8 cellular contexts compared by ENCODE assay signal in genomic region chr18:3250237-3251107, GRCh38. TPM values are rescaled to one million over a fixed set of nuclear protein-coding genes. Genes with fewer than 3 reads are reported as not detected.
DNase-seq lines count a peak whose midpoint lies in the region; ATAC-seq and TF ChIP-seq lines count a peak whose summit lies in the region.

No MANE protein-coding gene starts in this region.

- 22% methylated on average over 6 of the region's 6 CpGs for WGBS in right cardiac atrium
- WGBS in transverse colon (ENCODE audit: low coverage in 1 of 2), 2 donors: 30 to 36% methylated on average over 5 to 6 of the region's 6 CpGs

- CTCF ChIA-PET in activated naive CD4-positive, alpha-beta T cell treated with anti-CD3 and anti-CD28 coated beads, Interleukin-2, amount 10 ng/mL, durations not matched to agents 7 days and 5 days (lab: Charles Lee): interaction anchor here (1.0 to 1.4 kb wide), 3 partner anchors 187 to 256 kb away, joined by 3 to 4 read pairs (median 3); no protein-coding TSS in a partner anchor
- CTCF ChIA-PET in activated CD8-positive, alpha-beta T cell treated with anti-CD3 and anti-CD28 coated beads, Interleukin-2, amount 10 ng/mL, durations not matched to agents 7 days and 5 days (lab: Charles Lee): interaction anchor here (0.8 to 2.8 kb wide), 8 partner anchors 10 to 416 kb away, joined by 3 to 18 read pairs (median 4); partner anchors contain the start of gene MYL12B

- H3K4me3 ChIP-seq in right cardiac atrium (ENCODE audit: low read length) (peak overlapping the region; percentile 86), transverse colon (peak overlapping the region in 1 of 4 donors; percentile 81)

- H3K27me3 ChIP-seq in right cardiac atrium (ENCODE audit: control insufficient read depth, insufficient read depth): no peaks in the 10 kb centered on the region
- no peaks in the 10 kb centered on the region for H3K27me3 ChIP-seq in transverse colon

- H3K9me3 Mint-ChIP-seq in activated naive CD4-positive, alpha-beta T cell treated with anti-CD3 and anti-CD28 coated beads, Interleukin-2, amount 10 ng/mL, durations not matched to agents 7 days and 5 days: no peaks in the 10 kb centered on the region
- no peaks in the 10 kb centered on the region for H3K9me3 Mint-ChIP-seq in activated CD8-positive, alpha-beta T cell treated with anti-CD3 and anti-CD28 coated beads, Interleukin-2, amount 10 ng/mL, durations not matched to agents 7 days and 5 days (ENCODE audit: insufficient read depth)

- no peak for TF ChIP-seq CTCF in transverse colon (IDR thresholded peaks at IDR 0.05)

- peaks cover 53% of the 10 kb centered on the region for H3K4me1 Mint-ChIP-seq in activated naive CD4-positive, alpha-beta T cell treated with anti-CD3 and anti-CD28 coated beads, Interleukin-2, amount 10 ng/mL, durations not matched to agents 7 days and 5 days
- H3K4me1 Mint-ChIP-seq in activated CD8-positive, alpha-beta T cell treated with anti-CD3 and anti-CD28 coated beads, Interleukin-2, amount 10 ng/mL, durations not matched to agents 7 days and 5 days (ENCODE audit: low read depth): peaks cover 52% of the 10 kb centered on the region

- POLR2A ChIA-PET in activated CD8-positive, alpha-beta T cell treated with anti-CD3 and anti-CD28 coated beads, Interleukin-2, amount 10 ng/mL, durations not matched to agents 7 days and 5 days (lab: Charles Lee): interaction anchor here (0.6 to 8.3 kb wide), 10 partner anchors 11 to 614 kb away, joined by 3 to 218 read pairs (median 4); partner anchors contain the start of genes MYL12B and SMCHD1

- in situ Hi-C loops in transverse colon (cut with MboI; ENCODE audit: low pct_ligation_motif_present in 1 of 4, low pct_unique_long_range_greater_than_20kb in 1 of 4, low sequenced_read_pairs in 3 of 4): no loop called here

- H3K36me3 Mint-ChIP-seq in activated naive CD4-positive, alpha-beta T cell treated with anti-CD3 and anti-CD28 coated beads, Interleukin-2, amount 10 ng/mL, durations not matched to agents 7 days and 5 days: peaks cover 56% of the 10 kb centered on the region
- peaks cover 70% of the 10 kb centered on the region for H3K36me3 Mint-ChIP-seq in activated CD8-positive, alpha-beta T cell treated with anti-CD3 and anti-CD28 coated beads, Interleukin-2, amount 10 ng/mL, durations not matched to agents 7 days and 5 days (ENCODE audit: low read depth)

- peaks cover 0 to 35% (median 13%) of the 10 kb centered on the region in 4 donors for H3K36me3 ChIP-seq in transverse colon

- DNase-seq in activated naive CD4-positive, alpha-beta T cell treated with anti-CD3 and anti-CD28 coated beads, Interleukin-2, amount 10 ng/mL, durations not matched to agents 7 days and 5 days: no peak
- DNase-seq in activated naive CD4-positive, alpha-beta T cell treated with Interleukin-2 at 50 U/mL for 16 hours: no peak
- DNase-seq in activated CD8-positive, alpha-beta T cell treated with anti-CD3 and anti-CD28 coated beads, Interleukin-2, amount 10 ng/mL, durations not matched to agents 7 days and 5 days: no peak
- DNase-seq in right cardiac atrium (no peak), transverse colon (no peak), DMS114 treated with DMSO at 0.1 percent for 48 hours (lab: John Stamatoyannopoulos, UW; ENCODE audit: unreplicated experiment) (no peak)
- DNase-seq in activated CD4-positive, alpha-beta T cell treated with anti-CD3 and anti-CD28 coated beads, Interleukin-2, amount 50 U/mL, for 48 hours: no peak

- intact Hi-C loops in right cardiac atrium (cut with DNase I) (no loop called here), transverse colon (cut with DNase I; ENCODE audit: low total_unique reads) (no loop called here)

- peaks cover 4% of the 10 kb centered on the region for H3K4me1 ChIP-seq in right cardiac atrium (ENCODE audit: control insufficient read depth, insufficient read depth, low read length)
- H3K4me1 ChIP-seq in transverse colon: peaks cover 13 to 69% (median 29%) of the 10 kb centered on the region in 4 donors

- no peak for TF ChIP-seq POLR2A in transverse colon (IDR thresholded peaks at IDR 0.05)

- no peak for TF ChIP-seq EP300 in transverse colon (IDR thresholded peaks at IDR 0.05; ENCODE audit: low read depth)

- H3K9me3 ChIP-seq in right cardiac atrium (ENCODE audit: control insufficient read depth, low read length) (no peaks in the 10 kb centered on the region), transverse colon (no peaks in the 10 kb centered on the region)

- H3K27me3 Mint-ChIP-seq in activated naive CD4-positive, alpha-beta T cell treated with anti-CD3 and anti-CD28 coated beads, Interleukin-2, amount 10 ng/mL, durations not matched to agents 7 days and 5 days: peaks cover 7% of the 10 kb centered on the region
- H3K27me3 Mint-ChIP-seq in activated CD8-positive, alpha-beta T cell treated with anti-CD3 and anti-CD28 coated beads, Interleukin-2, amount 10 ng/mL, durations not matched to agents 7 days and 5 days (ENCODE audit: low read depth): no peaks in the 10 kb centered on the region

- ATAC-seq in activated CD8-positive, alpha-beta T cell treated with anti-CD3 and anti-CD28 coated beads, Interleukin-2, amount 10 ng/mL, durations not matched to agents 7 days and 5 days: no peak
- no peak for ATAC-seq in right cardiac atrium
- ATAC-seq in GM21825 (IDR thresholded peaks at IDR 0.05; ENCODE audit: unreplicated experiment): no peak

- H3K27ac ChIP-seq in right cardiac atrium (ENCODE audit: low read length) (peak overlapping the region; percentile 47), transverse colon (peak overlapping the region; percentile 98 to 100 (median 99))

- H3K4me3 Mint-ChIP-seq in activated naive CD4-positive, alpha-beta T cell treated with anti-CD3 and anti-CD28 coated beads, Interleukin-2, amount 10 ng/mL, durations not matched to agents 7 days and 5 days: peak overlapping the region; percentile 88
- H3K4me3 Mint-ChIP-seq in activated CD8-positive, alpha-beta T cell treated with anti-CD3 and anti-CD28 coated beads, Interleukin-2, amount 10 ng/mL, durations not matched to agents 7 days and 5 days: peak overlapping the region; percentile 82

- H3K27ac Mint-ChIP-seq in activated naive CD4-positive, alpha-beta T cell treated with anti-CD3 and anti-CD28 coated beads, Interleukin-2, amount 10 ng/mL, durations not matched to agents 7 days and 5 days: peak overlapping the region; percentile 90
- H3K27ac Mint-ChIP-seq in activated CD8-positive, alpha-beta T cell treated with anti-CD3 and anti-CD28 coated beads, Interleukin-2, amount 10 ng/mL, durations not matched to agents 7 days and 5 days: peak overlapping the region; percentile 92

RNA-seq across cellular contexts. Expression of gene MYL12A, which starts 2.9 kb away (rescaled TPM):
- 100 to 1,000 TPM; 858 to 901 TPM for total RNA-seq in activated CD8-positive, alpha-beta T cell treated with anti-CD3 and anti-CD28 coated beads, Interleukin-2, amount 10 ng/mL, durations not matched to agents 7 days and 5 days
- total RNA-seq in right cardiac atrium (100 to 1,000 TPM; 493 to 926 (median 671) TPM), transverse colon (100 to 1,000 TPM; 257 to 511 (median 338) TPM)
- 1,833 TPM for polyA plus RNA-seq in right cardiac atrium

RNA-seq across cellular contexts. Expression of gene MYL12B, which starts 11.5 kb away (rescaled TPM):
- 100 to 1,000 TPM; 402 to 404 TPM for total RNA-seq in activated CD8-positive, alpha-beta T cell treated with anti-CD3 and anti-CD28 coated beads, Interleukin-2, amount 10 ng/mL, durations not matched to agents 7 days and 5 days
- total RNA-seq in right cardiac atrium (100 to 1,000 TPM; 171 to 199 (median 174) TPM), transverse colon (100 to 1,000 TPM in 3 of 4 donors, 10 to 100 TPM in 1; 78.2 to 558 (median 337) TPM)
- 343 TPM for polyA plus RNA-seq in right cardiac atrium

RNA-seq across cellular contexts. Expression of gene MYOM1, which starts 30.7 kb away (rescaled TPM):
- total RNA-seq in activated CD8-positive, alpha-beta T cell treated with anti-CD3 and anti-CD28 coated beads, Interleukin-2, amount 10 ng/mL, durations not matched to agents 7 days and 5 days: 1 to 10 TPM; 1.3 to 1.5 TPM
- total RNA-seq in right cardiac atrium: 100 to 1,000 TPM; 337 to 479 (median 357) TPM
- polyA plus RNA-seq in right cardiac atrium: 177 TPM
- 10 to 100 TPM in 1 of 4 donors, 1 to 10 TPM in 3; 6.0 to 30.4 (median 7.7) TPM for total RNA-seq in transverse colon

Comparison
In these comparisons a context has a peak if more than half of its experiments do, and no peak if none do; other contexts are left out.
1. RNA of gene MYOM1, which starts 30.7 kb away (total RNA-seq): 337 to 479 TPM in right cardiac atrium; 6.0 to 30.4 TPM in transverse colon and 1.3 to 1.5 TPM in activated CD8-positive, alpha-beta T cell treated with anti-CD3 and anti-CD28 coated beads, Interleukin-2, amount 10 ng/mL, durations not matched to agents 7 days and 5 days; every median in the first group is over 10 times any median in the second.